Comparison of ENCODE assay signal across 11 cellular contexts in genomic region chr10:64753516-64753915, GRCh38.
"Had no signal": no experiment of that assay in that cellular context is flagged by ENCODE, and none has a peak within 500 bp of the region (broad histone marks: within the 10 kb centered on the region; RNA-seq: fewer than 3 reads in every experiment).

No MANE protein-coding gene starts in this region.

- H3K27ac ChIP-seq: GM23248 had no signal

- FAIRE-seq: H1, H54 had no signal

- H3K4me2 ChIP-seq: GM23338 had no signal

- H3K36me3 ChIP-seq: HAP-1 had no signal

- H2AFZ ChIP-seq: GM23248, GM23338 had no signal

- H3K4me1 ChIP-seq: HAP-1 had no signal

- H3K4me3 ChIP-seq: GM23248, GM23338, HAP-1 had no signal

- H3K9ac ChIP-seq: GM23248 had no signal

- ATAC-seq: GM23338, HCT116 had no signal

- DNase-seq: GM23248, GOT3, H7, H9, HCEC 1CT, HFFc6 had no signal

- H3K9me3 ChIP-seq: HAP-1 had no signal
